ENCODE assay signal across 11 cellular contexts in the genomic region with DNA sequence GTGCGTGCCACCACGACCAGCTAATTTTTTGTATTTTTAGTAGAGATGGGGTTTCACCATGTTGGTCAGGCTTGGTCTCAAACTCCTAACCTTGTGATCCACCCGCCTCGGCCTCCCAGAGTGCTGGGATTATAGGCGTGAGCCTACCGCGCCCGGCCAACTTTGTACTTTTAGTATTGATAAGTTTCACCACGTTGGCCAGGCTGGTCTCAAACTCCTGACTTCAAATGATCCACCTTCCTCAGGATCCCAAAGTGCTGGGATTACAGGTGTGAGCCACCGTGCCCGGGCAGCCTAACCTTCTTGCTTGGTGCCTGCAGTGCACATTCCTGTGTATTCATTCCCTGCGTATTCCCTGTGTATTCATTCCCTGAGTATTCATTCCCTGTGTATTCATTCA. TPM values are rescaled to one million over a fixed set of nuclear protein-coding genes. Genes with fewer than 3 reads are reported as not detected.
A peak's percentile ranks its signal among the peaks of the same experiment; 100 is the strongest.
DNase-seq lines count a peak whose midpoint lies in the region; ATAC-seq, FAIRE-seq and TF ChIP-seq lines count a peak whose summit lies in the region.
"Not testable (repeated sequence)": the region's sequence is repeated elsewhere in the genome, so short reads cannot be mapped to it uniquely, and the experiment has no call there.
"Had no signal": no experiment of that assay in that cellular context is flagged by ENCODE, and none has a peak within 500 bp of the region (broad histone marks: within the 10 kb centered on the region; RNA-seq: fewer than 3 reads in every experiment).

No MANE protein-coding gene starts in this region.

- not testable (repeated sequence) for H2BK5ac ChIP-seq in H1 (ENCODE audit: low read depth, low read length)
- peak overlapping the region; percentile 2 for H2BK5ac ChIP-seq in neuronal stem cell (ENCODE audit: low read length)

- WGBS in H1 (ENCODE audit: extremely low coverage in 1 of 2, insufficient coverage in 1 of 2, insufficient read length in 1 of 2, insufficient replicate concordance in 2 of 2, low coverage in 1 of 2, low lambda C conversion rate in 2 of 2, missing lambda C conversion rate in 1 of 2), 2 experiments: 94% methylated on average over 12 of the region's 12 CpGs; no CpG with 5 or more reads in 1 of the 2 experiments
- no CpG with 5 or more reads among the region's 12 CpGs for WGBS in neuronal stem cell (ENCODE audit: extremely low coverage in 2 of 2, insufficient read length in 2 of 2, insufficient replicate concordance in 1 of 2), 2 donors

- not testable (repeated sequence) for H3K23me2 ChIP-seq in H1 (ENCODE audit: low read depth, low read length)

- FAIRE-seq in H1 (lab: Jason Lieb, UNC): not testable (repeated sequence)

- not testable (repeated sequence) for TF ChIP-seq POLR2A in H1 (IDR thresholded peaks at IDR 0.05; ENCODE audit: control extremely low read depth in 1 of 2, low read depth in 2 of 2, low read length in 2 of 2)

- H3K4me2 ChIP-seq in H1 (ENCODE audit: insufficient read depth in 1 of 2, low read depth in 2 of 2, low read length in 2 of 2); neuronal stem cell (ENCODE audit: insufficient read depth, low read length, poor library complexity, severe bottlenecking): not testable (repeated sequence)

- H4K5ac ChIP-seq in H1 (ENCODE audit: insufficient read length, low read depth, low read length): not testable (repeated sequence)

- H3K56ac ChIP-seq in H1 (replicated peaks; ENCODE audit: insufficient read length, low read depth, low read length): not testable (repeated sequence)

- not testable (repeated sequence) for H3K9ac ChIP-seq in H1 (replicated peaks in 1 of 4; ENCODE audit: extremely low read depth in 1 of 4, low read depth in 3 of 4, low read length in 3 of 4); neuronal stem cell (ENCODE audit: low read depth, low read length, poor library complexity)

- H3K14ac ChIP-seq in H1 (ENCODE audit: insufficient read length); neuronal stem cell (ENCODE audit: low read length): not testable (repeated sequence)

- H3K27me3 ChIP-seq in H7 (ENCODE audit: control insufficient read depth, insufficient read depth, low read length); H1 (replicated peaks in 1 of 4; ENCODE audit: control insufficient read depth in 3 of 4, extremely low read depth in 1 of 4, insufficient read depth in 3 of 4, low read length in 3 of 4); neuronal stem cell (ENCODE audit: control insufficient read depth in 3 of 3, insufficient read depth in 3 of 3, low read depth in 1 of 3, low read length in 3 of 3): not testable (repeated sequence)

- H2AFZ ChIP-seq in H1 (ENCODE audit: low read length); neuronal stem cell (ENCODE audit: low read length): not testable (repeated sequence)

- not testable (repeated sequence) for ATAC-seq in sciatic nerve

- H2BK15ac ChIP-seq in H1 (ENCODE audit: low read length); neuronal stem cell (ENCODE audit: low read length): not testable (repeated sequence)

- not testable (repeated sequence) for H2AK5ac ChIP-seq in H1 (ENCODE audit: low read depth, low read length); neuronal stem cell (ENCODE audit: low read depth, low read length)

- H3K23ac ChIP-seq in H1 (ENCODE audit: insufficient read length); neuronal stem cell (ENCODE audit: low read depth, low read length, poor library complexity): not testable (repeated sequence)

- DNase-seq in H7: peak; percentile 25
- not testable (repeated sequence) for DNase-seq in H1 (ENCODE audit: low read depth in 1 of 2, low spot score in 2 of 2); neuronal stem cell (ENCODE audit: low spot score)
- DNase-seq in mesenteric fat pad (ENCODE audit: low spot score): peak; percentile 51
- DNase-seq in sciatic nerve (ENCODE audit: low spot score): peak; percentile 34

- TF ChIP-seq RAD21 in H1 (IDR thresholded peaks at IDR 0.05 in 1 of 2, conservative IDR thresholded peaks at IDR 0.05 in 1 of 2; ENCODE audit: low read depth in 2 of 2, low read length in 2 of 2): not testable (repeated sequence)

- CTCF ChIA-PET in H1 (lab: Charles Lee; ENCODE audit: partially characterized antibody): not testable (repeated sequence)

- H3K79me1 ChIP-seq in H1 (ENCODE audit: low read depth, low read length); neuronal stem cell (ENCODE audit: low read depth, low read length): not testable (repeated sequence)

- POLR2A ChIA-PET in H1 (lab: Charles Lee; ENCODE audit: partially characterized antibody): not testable (repeated sequence)

- not testable (repeated sequence) for H3K27ac ChIP-seq in H1 (ENCODE audit: low read depth, low read length); neuronal stem cell (replicated peaks; ENCODE audit: low read length)

- not testable (repeated sequence) for H2BK20ac ChIP-seq in H1 (ENCODE audit: low read length)

- not testable (repeated sequence) for H3K4me1 ChIP-seq in H1 (replicated peaks in 1 of 4; ENCODE audit: control insufficient read depth in 3 of 4, insufficient read depth in 4 of 4, low read length in 3 of 4); neuronal stem cell (ENCODE audit: control insufficient read depth in 2 of 2, insufficient read depth in 1 of 2, low read depth in 1 of 2, low read length in 2 of 2)

- H3K4me3 ChIP-seq in H7 (ENCODE audit: insufficient read depth, low read depth, low read length); H1 (ENCODE audit: extremely low read depth in 1 of 4, insufficient read depth in 2 of 4, low read depth in 3 of 4, low read length in 4 of 4); neuronal stem cell (ENCODE audit: low read length in 2 of 2): not testable (repeated sequence)

- H3K18ac ChIP-seq in H1 (ENCODE audit: extremely low read depth, low read length); neuronal stem cell (ENCODE audit: low read length): not testable (repeated sequence)

- H3K79me2 ChIP-seq in H1 (ENCODE audit: control insufficient read depth in 1 of 2, insufficient read depth in 2 of 2, low read length in 2 of 2): not testable (repeated sequence)

- H3K9me3 ChIP-seq in H1 (ENCODE audit: insufficient read depth in 2 of 2, low read depth in 1 of 2, low read length in 1 of 2); neuronal stem cell (replicated peaks in 1 of 2; ENCODE audit: control insufficient read depth in 2 of 2, insufficient read depth in 1 of 2, low read depth in 1 of 2, low read length in 2 of 2): not testable (repeated sequence)

- not testable (repeated sequence) for H4K91ac ChIP-seq in H1 (replicated peaks; ENCODE audit: insufficient read length, low read length); neuronal stem cell (ENCODE audit: low read depth, low read length, poor library complexity)

- H4K8ac ChIP-seq in H1 (ENCODE audit: extremely low read depth, insufficient read depth, low read length): peak overlapping the region; percentile 45; the same call in 1 of the 2 replicates
- not testable (repeated sequence) for H4K8ac ChIP-seq in neuronal stem cell (ENCODE audit: low read depth, low read length)

- H4K20me1 ChIP-seq in H1 (replicated peaks in 1 of 2; ENCODE audit: control insufficient read depth in 1 of 2, insufficient read depth in 2 of 2, low read length in 2 of 2): not testable (repeated sequence)

- H2BK120ac ChIP-seq in H1 (replicated peaks; ENCODE audit: low read depth, low read length); neuronal stem cell (ENCODE audit: low read depth, low read length): not testable (repeated sequence)

- 0 out of 2 replicates have a peak overlapping the region, but pooled peaks have one; percentile 17 for H2BK12ac ChIP-seq in H1 (ENCODE audit: low read depth, low read length)
- H2BK12ac ChIP-seq in neuronal stem cell (ENCODE audit: low read length): not testable (repeated sequence)

- intact Hi-C loops in sciatic nerve (cut with DNase I): not testable (repeated sequence)

- H3K4ac ChIP-seq in H1 (replicated peaks; ENCODE audit: insufficient read length, low read depth, low read length); neuronal stem cell (ENCODE audit: low read length): not testable (repeated sequence)

- H3K36me3 ChIP-seq in H7 (replicated peaks; ENCODE audit: control insufficient read depth, insufficient read depth, low read length); H1 (ENCODE audit: control insufficient read depth in 2 of 4, insufficient read depth in 4 of 4, low read length in 3 of 4); neuronal stem cell (replicated peaks in 1 of 2; ENCODE audit: control insufficient read depth in 2 of 2, insufficient read depth in 2 of 2, low read length in 2 of 2): not testable (repeated sequence)

- TF ChIP-seq EP300 in H1 (IDR thresholded peaks at IDR 0.05; ENCODE audit: borderline replicate concordance in 1 of 2, low read depth in 2 of 2, low read length in 2 of 2): not testable (repeated sequence)

- TF ChIP-seq CTCF in H1 (IDR thresholded peaks at IDR 0.05; ENCODE audit: control extremely low read depth in 1 of 3, insufficient read depth in 1 of 3, low read depth in 1 of 3, low read length in 3 of 3): not testable (repeated sequence)

RNA-seq across cellular contexts. Expression of a gene that starts 49.0 kb away (rescaled TPM):
- total RNA-seq in H7 (2014; rRNA removed; shearing (Covaris generic)): not detected in 2 replicates
- not detected in 2 replicates for total RNA-seq in H1 (2021; fragmentation: NEBNext Ultra II Directional; extraction: Animal tissue kit (Norgen Biotek cat#: 25700))
- not detected in 2 replicates for polyA plus RNA-seq in H1 (2011; rRNA removed)
- not detected for polyA plus RNA-seq in H1 (2011; cell fraction: cytosol; rRNA removed)
- not detected for polyA plus RNA-seq in H1 (2011; cell fraction: nucleus; rRNA removed)
- not detected in 4 replicates for polyA plus RNA-seq in H1 (2012, experiment 1 of 2)
- polyA plus RNA-seq in H1 (2012, experiment 2 of 2): not detected
- polyA plus RNA-seq in H1 (2013, experiment 1 of 2): not detected
- polyA plus RNA-seq in H1 (2013, experiment 2 of 2): not detected
- polyA minus RNA-seq in H1 (2011; rRNA and poly(A)+ RNA removed): not detected in 2 replicates
- polyA minus RNA-seq in H1 (2011; cell fraction: cytosol; rRNA and poly(A)+ RNA removed): not detected
- polyA minus RNA-seq in H1 (2011; cell fraction: nucleus; rRNA and poly(A)+ RNA removed): not detected
- total RNA-seq in mesenteric fat pad: 33.9 TPM
- not detected for polyA plus RNA-seq in neuronal stem cell (2013, experiment 1 of 2)
- polyA plus RNA-seq in neuronal stem cell (2013, experiment 2 of 2): not detected
- 2.5 TPM for total RNA-seq in sciatic nerve
- total RNA-seq: A673; Caco-2; Calu3; CD4-positive, alpha-beta T cell; CD8-positive, alpha-beta T cell had no signal
- polyA plus RNA-seq: AG04450 had no signal
